10 cellular contexts compared by ENCODE assay signal in genomic region chr4:7759221-7759620, GRCh38.
A peak's percentile ranks its signal among the peaks of the same experiment; 100 is the strongest.
DNase-seq lines count a peak whose midpoint lies in the region; ATAC-seq lines count a peak whose summit lies in the region.
"Had no signal": no experiment of that assay in that cellular context is flagged by ENCODE, and none has a peak within 500 bp of the region (broad histone marks: within the 10 kb centered on the region; RNA-seq: fewer than 3 reads in every experiment).

No MANE protein-coding gene starts in this region.

- peaks cover 15% of the 10 kb centered on the region for H3K36me3 Mint-ChIP-seq in activated T-helper 2 cell treated with anti-CD3 and anti-CD28 coated beads, Interferon-gamma antibody, Interleukin-2, Interleukin-4, amounts not matched to agents 10 μg/mL and 5 μg/mL and 100 μg/mL, durations not matched to agents 14 hours and 24 hours and 36 hours (ENCODE audit: low read depth)

- intact Hi-C loops in activated T-helper 2 cell treated with anti-CD3 and anti-CD28 coated beads, Interferon-gamma antibody, Interleukin-2, Interleukin-4, amounts not matched to agents 10 μg/mL and 5 μg/mL and 100 μg/mL, durations not matched to agents 14 hours and 24 hours and 36 hours (cut with micrococcal nuclease): loop anchor here (5.0 kb wide), 1 partner anchor 98 kb away; no protein-coding TSS in a partner anchor

- H3K27me3 Mint-ChIP-seq in activated T-helper 2 cell treated with anti-CD3 and anti-CD28 coated beads, Interferon-gamma antibody, Interleukin-2, Interleukin-4, amounts not matched to agents 10 μg/mL and 5 μg/mL and 100 μg/mL, durations not matched to agents 14 hours and 24 hours and 36 hours (ENCODE audit: low read depth): no peaks in the 10 kb centered on the region

- peak overlapping the region; percentile 72 for H3K4me3 Mint-ChIP-seq in activated T-helper 2 cell treated with anti-CD3 and anti-CD28 coated beads, Interferon-gamma antibody, Interleukin-2, Interleukin-4, amounts not matched to agents 10 μg/mL and 5 μg/mL and 100 μg/mL, durations not matched to agents 14 hours and 24 hours and 36 hours (ENCODE audit: low read depth)

- H3K9me3 Mint-ChIP-seq in activated T-helper 2 cell treated with anti-CD3 and anti-CD28 coated beads, Interferon-gamma antibody, Interleukin-2, Interleukin-4, amounts not matched to agents 10 μg/mL and 5 μg/mL and 100 μg/mL, durations not matched to agents 14 hours and 24 hours and 36 hours: no peaks in the 10 kb centered on the region
- H3K9me3 Mint-ChIP-seq: nephron had no signal

- peak overlapping the region; percentile 78 for H3K27ac Mint-ChIP-seq in activated T-helper 2 cell treated with anti-CD3 and anti-CD28 coated beads, Interferon-gamma antibody, Interleukin-2, Interleukin-4, amounts not matched to agents 10 μg/mL and 5 μg/mL and 100 μg/mL, durations not matched to agents 14 hours and 24 hours and 36 hours

- peak; percentile 72 for DNase-seq in CD1c-positive myeloid dendritic cell (ENCODE audit: extremely low spot score)
- DNase-seq in T follicular helper cell (ENCODE audit: low read depth): peak; percentile 36
- peak; percentile 67 for DNase-seq in activated T-helper 2 cell treated with anti-CD3 and anti-CD28 coated beads, Interferon-gamma antibody, Interleukin-2, Interleukin-4, amounts not matched to agents 10 μg/mL and 5 μg/mL and 100 μg/mL, durations not matched to agents 14 hours and 24 hours and 36 hours (ENCODE audit: low spot score)
- DNase-seq in stimulated activated CD4-positive, alpha-beta T cell treated with anti-CD3 and anti-CD28 coated beads, Interleukin-15, amount 100 ng/mL, for 24 hours: peak; percentile 81
- no peak for DNase-seq in midbrain (lab: John Stamatoyannopoulos, UW)
- no peak for DNase-seq in A172 (ENCODE audit: low spot score)
- DNase-seq: NCI-H2171 treated with DMSO at 0.1 percent for 48 hours had no signal

- peaks cover 25% of the 10 kb centered on the region for H3K4me1 Mint-ChIP-seq in activated T-helper 2 cell treated with anti-CD3 and anti-CD28 coated beads, Interferon-gamma antibody, Interleukin-2, Interleukin-4, amounts not matched to agents 10 μg/mL and 5 μg/mL and 100 μg/mL, durations not matched to agents 14 hours and 24 hours and 36 hours (ENCODE audit: low read depth)

- ATAC-seq in GM19023 (IDR thresholded peaks at IDR 0.05; ENCODE audit: unreplicated experiment) (no peak), GM18907 (IDR thresholded peaks at IDR 0.05; ENCODE audit: unreplicated experiment) (no peak)

Comparison
In these comparisons a context has a peak if more than half of its experiments do, and no peak if none do; other contexts are left out.
1. DNase-seq: peak in CD1c-positive myeloid dendritic cell (single experiment), T follicular helper cell (single experiment), activated T-helper 2 cell treated with anti-CD3 and anti-CD28 coated beads, Interferon-gamma antibody, Interleukin-2, Interleukin-4, amounts not matched to agents 10 μg/mL and 5 μg/mL and 100 μg/mL, durations not matched to agents 14 hours and 24 hours and 36 hours (single experiment) and stimulated activated CD4-positive, alpha-beta T cell treated with anti-CD3 and anti-CD28 coated beads, Interleukin-15, amount 100 ng/mL, for 24 hours (single experiment); none in midbrain (single experiment) and A172 (single experiment).